Comparison of ENCODE assay signal across 14 cellular contexts in the genomic region with DNA sequence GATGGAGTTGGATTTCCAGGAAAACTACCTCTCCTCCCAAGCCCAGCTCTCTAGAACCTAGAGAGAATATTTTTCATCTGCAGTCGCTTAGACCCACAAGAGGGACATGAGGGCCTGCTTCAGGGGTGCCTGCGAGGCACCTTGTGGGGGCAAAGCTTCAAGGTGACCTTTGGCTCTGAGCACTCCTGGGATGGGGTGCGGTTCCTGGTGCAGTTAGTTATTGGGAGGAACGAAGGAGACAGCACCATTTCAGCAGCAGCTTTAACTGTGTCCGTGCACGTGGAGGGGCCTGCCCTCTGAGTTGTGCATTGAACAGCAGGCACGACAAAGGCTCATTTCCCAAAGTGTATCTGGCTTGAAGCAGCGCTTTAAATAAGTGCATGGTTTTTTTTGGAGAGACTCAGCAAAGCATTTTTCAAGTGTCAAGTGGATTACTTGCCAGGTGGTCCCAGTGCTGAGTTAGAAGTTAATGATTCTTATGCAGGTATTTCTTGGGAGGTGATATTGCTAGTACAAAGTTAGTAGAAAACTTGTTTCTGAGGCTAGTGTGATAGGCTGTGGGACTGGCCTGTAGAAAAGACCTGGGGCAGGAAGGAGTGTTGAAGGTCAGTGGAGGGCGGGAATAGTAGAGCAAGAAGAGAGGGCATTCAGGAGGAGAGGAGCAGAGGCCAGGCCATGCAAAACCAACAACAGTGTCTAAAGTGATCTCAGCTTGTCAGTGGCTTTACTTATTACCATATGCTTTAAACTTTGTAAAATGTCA. TPM values are rescaled to one million over a fixed set of nuclear protein-coding genes. Genes with fewer than 3 reads are reported as not detected.
A peak's percentile ranks its signal among the peaks of the same experiment; 100 is the strongest.
DNase-seq lines count a peak whose midpoint lies in the region; ATAC-seq and TF ChIP-seq lines count a peak whose summit lies in the region.
"Had no signal": no experiment of that assay in that cellular context is flagged by ENCODE, and none has a peak within 500 bp of the region (broad histone marks: within the 10 kb centered on the region; RNA-seq: fewer than 3 reads in every experiment).

No MANE protein-coding gene starts in this region.

- no peaks in the 10 kb centered on the region for H3K27me3 Mint-ChIP-seq in CD8-positive, alpha-beta T cell (ENCODE audit: low read depth)
- peaks cover 2% of the 10 kb centered on the region; the same call in 1 of the 2 replicates for H3K27me3 Mint-ChIP-seq in H9 (ENCODE audit: low read depth)
- H3K27me3 Mint-ChIP-seq in activated T-helper 2 cell treated with anti-CD3 and anti-CD28 coated beads, Interferon-gamma antibody, Interleukin-2, Interleukin-4, amounts not matched to agents 10 μg/mL and 5 μg/mL and 100 μg/mL, durations not matched to agents 14 hours and 24 hours and 36 hours (ENCODE audit: low read depth): peaks cover 2% of the 10 kb centered on the region
- H3K27me3 Mint-ChIP-seq in naive thymus-derived CD4-positive, alpha-beta T cell: peaks cover 0 to 5% (median 0%) of the 10 kb centered on the region in 5 donors
- H3K27me3 Mint-ChIP-seq: activated B cell treated with CpG ODN at 0.5 μM for 24 hours had no signal

- peak overlapping the region; percentile 15 for H3K4me3 Mint-ChIP-seq in CD8-positive, alpha-beta T cell
- peak overlapping the region in 1 of 2 experiments; percentile 10; a peak in 2 of 5 replicates for H3K4me3 Mint-ChIP-seq in H9
- H3K4me3 Mint-ChIP-seq in activated T-helper 2 cell treated with anti-CD3 and anti-CD28 coated beads, Interferon-gamma antibody, Interleukin-2, Interleukin-4, amounts not matched to agents 10 μg/mL and 5 μg/mL and 100 μg/mL, durations not matched to agents 14 hours and 24 hours and 36 hours (ENCODE audit: low read depth): peak overlapping the region; percentile 26
- peak overlapping the region; percentile 6 to 88 (median 50) for H3K4me3 Mint-ChIP-seq in naive thymus-derived CD4-positive, alpha-beta T cell
- H3K4me3 Mint-ChIP-seq: activated B cell treated with CpG ODN at 0.5 μM for 24 hours had no signal

- H3K27me3 ChIP-seq in CD8-positive, alpha-beta T cell (ENCODE audit: insufficient read depth, low read length): no peaks in the 10 kb centered on the region
- H3K27me3 ChIP-seq in H9 (ENCODE audit: insufficient read depth, low read length): no peaks in the 10 kb centered on the region
- H3K27me3 ChIP-seq in naive thymus-derived CD4-positive, alpha-beta T cell (ENCODE audit: control insufficient read depth in 2 of 2, insufficient read depth in 2 of 2, low read length in 2 of 2): no peaks in the 10 kb centered on the region
- H3K27me3 ChIP-seq: colonic mucosa, MG63 had no signal

- H3K18ac ChIP-seq in H9 (ENCODE audit: insufficient read length, low read depth, low read length): no peak overlapping the region

- no peak overlapping the region for H2BK15ac ChIP-seq in H9 (ENCODE audit: low read depth, low read length)

- H3K27ac Mint-ChIP-seq in CD8-positive, alpha-beta T cell: peak overlapping the region; percentile 10
- H3K27ac Mint-ChIP-seq in H9: peak overlapping the region; percentile 21 to 82 (median 39); a peak in 5 of 7 replicates
- peak overlapping the region; percentile 55 for H3K27ac Mint-ChIP-seq in activated T-helper 2 cell treated with anti-CD3 and anti-CD28 coated beads, Interferon-gamma antibody, Interleukin-2, Interleukin-4, amounts not matched to agents 10 μg/mL and 5 μg/mL and 100 μg/mL, durations not matched to agents 14 hours and 24 hours and 36 hours
- H3K27ac Mint-ChIP-seq in naive thymus-derived CD4-positive, alpha-beta T cell: peak overlapping the region in 7 of 9 donors; percentile 0 to 66 (median 40)
- H3K27ac Mint-ChIP-seq: activated B cell treated with CpG ODN at 0.5 μM for 24 hours had no signal

- no peak overlapping the region for H3K4ac ChIP-seq in H9 (ENCODE audit: low read depth, low read length)

- no peaks in the 10 kb centered on the region for H3K79me1 ChIP-seq in H9 (ENCODE audit: insufficient read depth, low read depth, low read length, poor library complexity, severe bottlenecking)

- POLR2A ChIA-PET in CD8-positive, alpha-beta T cell (lab: Charles Lee): interaction anchor here (0.5 to 2.3 kb wide), 3 partner anchors 10 to 1813 kb away, joined by 3 to 7 read pairs (median 3); no protein-coding TSS in a partner anchor
- POLR2A ChIA-PET in naive thymus-derived CD4-positive, alpha-beta T cell (lab: Charles Lee): interaction anchor here (8.2 kb wide), 1 partner anchor 9 kb away, joined by 60 read pairs; no protein-coding TSS in a partner anchor

- H4K8ac ChIP-seq in H9 (replicated peaks; ENCODE audit: insufficient read length, low read depth, low read length): no peak overlapping the region

- H3K56ac ChIP-seq in H9 (ENCODE audit: insufficient read length, low read depth, low read length): no peak overlapping the region

- peaks cover 4% of the 10 kb centered on the region for H3K36me3 Mint-ChIP-seq in CD8-positive, alpha-beta T cell
- no peaks in the 10 kb centered on the region; a peak in 2 of 7 replicates for H3K36me3 Mint-ChIP-seq in H9 (ENCODE audit: insufficient read depth in 1 of 3, low read depth in 3 of 3)
- peaks cover 26% of the 10 kb centered on the region for H3K36me3 Mint-ChIP-seq in activated T-helper 2 cell treated with anti-CD3 and anti-CD28 coated beads, Interferon-gamma antibody, Interleukin-2, Interleukin-4, amounts not matched to agents 10 μg/mL and 5 μg/mL and 100 μg/mL, durations not matched to agents 14 hours and 24 hours and 36 hours (ENCODE audit: low read depth)
- H3K36me3 Mint-ChIP-seq in naive thymus-derived CD4-positive, alpha-beta T cell: peaks cover 0 to 11% (median 0%) of the 10 kb centered on the region in 5 donors

- TF ChIP-seq CTCF in CD8-positive, alpha-beta T cell (IDR thresholded peaks at IDR 0.05): no peak
- TF ChIP-seq CTCF in H9 (conservative IDR thresholded peaks at IDR 0.05): no peak

- no peak overlapping the region for H2BK20ac ChIP-seq in H9 (ENCODE audit: low read depth, low read length, poor library complexity, severe bottlenecking)

- peaks cover 80% of the 10 kb centered on the region for H3K4me1 Mint-ChIP-seq in CD8-positive, alpha-beta T cell (ENCODE audit: low read depth)
- H3K4me1 Mint-ChIP-seq in H9: peaks cover 60 to 67% of the 10 kb centered on the region in 2 experiments
- H3K4me1 Mint-ChIP-seq in activated T-helper 2 cell treated with anti-CD3 and anti-CD28 coated beads, Interferon-gamma antibody, Interleukin-2, Interleukin-4, amounts not matched to agents 10 μg/mL and 5 μg/mL and 100 μg/mL, durations not matched to agents 14 hours and 24 hours and 36 hours (ENCODE audit: low read depth): peaks cover 68% of the 10 kb centered on the region
- H3K4me1 Mint-ChIP-seq in naive thymus-derived CD4-positive, alpha-beta T cell: peaks cover 56 to 81% (median 76%) of the 10 kb centered on the region in 7 donors

- no peaks in the 10 kb centered on the region for H3K36me3 ChIP-seq in CD8-positive, alpha-beta T cell (ENCODE audit: insufficient read depth, low read length)
- no peaks in the 10 kb centered on the region for H3K36me3 ChIP-seq in naive thymus-derived CD4-positive, alpha-beta T cell (ENCODE audit: control insufficient read depth in 2 of 3, insufficient read depth in 3 of 3, low read length in 3 of 3)
- H3K36me3 ChIP-seq: colonic mucosa, MG63, thoracic aorta had no signal

- DNase-seq in CD8-positive, alpha-beta T cell: no peak
- DNase-seq in H9: no peak
- no peak for DNase-seq in activated T-helper 2 cell treated with anti-CD3 and anti-CD28 coated beads, Interferon-gamma antibody, Interleukin-2, Interleukin-4, amounts not matched to agents 10 μg/mL and 5 μg/mL and 100 μg/mL, durations not matched to agents 14 hours and 24 hours and 36 hours (ENCODE audit: low spot score)
- DNase-seq in naive thymus-derived CD4-positive, alpha-beta T cell: no peak
- no peak for DNase-seq in SHP77 (lab: John Stamatoyannopoulos, UW)
- DNase-seq in AG20443 (ENCODE audit: low spot score): no peak
- DNase-seq in NCI-H2029 treated with DMSO at 0.1 percent for 48 hours (lab: John Stamatoyannopoulos, UW): no peak
- DNase-seq: activated B cell treated with CpG ODN at 0.5 μM for 24 hours, activated gamma-delta T cell treated with Interleukin-2 at 50 U/mL for 16 hours, colonic mucosa, MG63, SIG-M5 had no signal

- H3K9me3 Mint-ChIP-seq in CD8-positive, alpha-beta T cell: no peaks in the 10 kb centered on the region
- H3K9me3 Mint-ChIP-seq in H9: no peaks in the 10 kb centered on the region
- no peaks in the 10 kb centered on the region for H3K9me3 Mint-ChIP-seq in activated T-helper 2 cell treated with anti-CD3 and anti-CD28 coated beads, Interferon-gamma antibody, Interleukin-2, Interleukin-4, amounts not matched to agents 10 μg/mL and 5 μg/mL and 100 μg/mL, durations not matched to agents 14 hours and 24 hours and 36 hours
- H3K9me3 Mint-ChIP-seq in naive thymus-derived CD4-positive, alpha-beta T cell: no peaks in the 10 kb centered on the region
- H3K9me3 Mint-ChIP-seq: activated B cell treated with CpG ODN at 0.5 μM for 24 hours had no signal

- H2AFZ ChIP-seq in H9 (ENCODE audit: low read length): no peak overlapping the region

- no peak overlapping the region for H2AK5ac ChIP-seq in H9 (ENCODE audit: insufficient read length, low read length)

- no peak overlapping the region for H3K14ac ChIP-seq in H9 (ENCODE audit: insufficient read depth, low read length)

- ATAC-seq in CD8-positive, alpha-beta T cell: no peak
- no peak for ATAC-seq in naive thymus-derived CD4-positive, alpha-beta T cell
- no peak for ATAC-seq in GM21526 (IDR thresholded peaks at IDR 0.05; ENCODE audit: low FRiP score, unreplicated experiment)

- peaks cover 63% of the 10 kb centered on the region for H3K4me1 ChIP-seq in CD8-positive, alpha-beta T cell (ENCODE audit: insufficient read depth, low read length)
- H3K4me1 ChIP-seq in H9 (ENCODE audit: insufficient read depth, low read length): peaks cover 9% of the 10 kb centered on the region; the same call in 1 of the 2 replicates
- H3K4me1 ChIP-seq in naive thymus-derived CD4-positive, alpha-beta T cell (ENCODE audit: control insufficient read depth in 2 of 2, insufficient read depth in 2 of 2, low read length in 2 of 2): peaks cover 37 to 46% of the 10 kb centered on the region in 2 donors

- H3K79me2 ChIP-seq in H9 (ENCODE audit: insufficient read depth, low read length): peaks cover 45% of the 10 kb centered on the region; the same call in 1 of the 2 replicates

- H2BK120ac ChIP-seq in H9 (ENCODE audit: low read depth, low read length, poor library complexity, severe bottlenecking): no peak overlapping the region

- no CpG with 5 or more reads among the region's 9 CpGs for WGBS in H9 (ENCODE audit: extremely low coverage, insufficient read length, low lambda C conversion rate)

- H3K4me3 ChIP-seq in CD8-positive, alpha-beta T cell (ENCODE audit: low read depth, low read length): no peak overlapping the region
- no peak overlapping the region for H3K4me3 ChIP-seq in naive thymus-derived CD4-positive, alpha-beta T cell (ENCODE audit: low read length)
- H3K4me3 ChIP-seq: colonic mucosa, MG63, thoracic aorta had no signal

- peaks cover 3% of the 10 kb centered on the region for H3K23me2 ChIP-seq in H9 (ENCODE audit: insufficient read length, low read depth, low read length, poor library complexity, severe bottlenecking)

- no peak overlapping the region for H3K9ac ChIP-seq in H9 (ENCODE audit: extremely low read depth, insufficient read length, low read length)

- H3K27ac ChIP-seq in CD8-positive, alpha-beta T cell (ENCODE audit: low read depth, low read length): no peak overlapping the region
- H3K27ac ChIP-seq in H9 (ENCODE audit: insufficient read length, low read depth, low read length): no peak overlapping the region
- no peak overlapping the region for H3K27ac ChIP-seq in naive thymus-derived CD4-positive, alpha-beta T cell (ENCODE audit: low read depth, low read length)
- H3K27ac ChIP-seq: colonic mucosa, thoracic aorta had no signal

- no peak overlapping the region for H3K4me2 ChIP-seq in H9 (ENCODE audit: insufficient read depth, insufficient read length, low read length)

- no peak overlapping the region for H4K5ac ChIP-seq in H9 (ENCODE audit: insufficient read length, low read depth, low read length)

- no peak overlapping the region for H2BK5ac ChIP-seq in H9 (ENCODE audit: insufficient read length, low read length)

- no peaks in the 10 kb centered on the region for H3K9me3 ChIP-seq in CD8-positive, alpha-beta T cell (ENCODE audit: low read length)
- H3K9me3 ChIP-seq in H9 (ENCODE audit: control insufficient read depth, low read depth, low read length): no peaks in the 10 kb centered on the region
- no peaks in the 10 kb centered on the region for H3K9me3 ChIP-seq in naive thymus-derived CD4-positive, alpha-beta T cell (ENCODE audit: control insufficient read depth in 2 of 3, low read length in 3 of 3)
- H3K9me3 ChIP-seq: colonic mucosa, MG63, thoracic aorta had no signal

- H3T11ph ChIP-seq in H9 (ENCODE audit: low read length): no peak overlapping the region

- H4K91ac ChIP-seq in H9 (ENCODE audit: insufficient read length, low read depth, low read length): no peak overlapping the region

- CTCF ChIA-PET in CD8-positive, alpha-beta T cell (lab: Charles Lee): interaction anchor here (1.1 kb wide), 1 partner anchor 318 kb away, joined by 3 read pairs; no protein-coding TSS in a partner anchor
- CTCF ChIA-PET in naive thymus-derived CD4-positive, alpha-beta T cell (lab: Charles Lee): no interaction called here

- intact Hi-C loops in CD8-positive, alpha-beta T cell (cut with DNase I, micrococcal nuclease): loop anchor here in 1 of 2 experiments (10.0 kb wide), 1 partner anchor 1302 kb away; the partner anchor contains the start of gene AGPAT4
- intact Hi-C loops in activated T-helper 2 cell treated with anti-CD3 and anti-CD28 coated beads, Interferon-gamma antibody, Interleukin-2, Interleukin-4, amounts not matched to agents 10 μg/mL and 5 μg/mL and 100 μg/mL, durations not matched to agents 14 hours and 24 hours and 36 hours (cut with micrococcal nuclease): no loop called here
- intact Hi-C loops in naive thymus-derived CD4-positive, alpha-beta T cell (cut with micrococcal nuclease): loop anchor here in 1 of 2 donors (10.0 kb wide), 2 partner anchors 492 to 1302 kb away; partner anchors contain the start of gene AGPAT4

- no peak overlapping the region for H2BK12ac ChIP-seq in H9 (ENCODE audit: insufficient read length, low read depth, low read length)

- H4K20me1 ChIP-seq in H9 (ENCODE audit: control insufficient read depth, insufficient read depth, insufficient read length): no peaks in the 10 kb centered on the region

- no peak overlapping the region for H3K23ac ChIP-seq in H9 (ENCODE audit: insufficient read length, low read depth, low read length)

RNA-seq across cellular contexts. Expression of gene IGF2R, which starts 3.8 kb away (rescaled TPM):
- 10 to 100 TPM; 38.5 to 40.6 TPM for total RNA-seq in CD8-positive, alpha-beta T cell
- total RNA-seq in H9 (2021): 62.9 and 66.7 TPM in 2 replicates
- 75.0 and 82.4 TPM in 2 replicates for total RNA-seq in activated T-helper 2 cell treated with anti-CD3 and anti-CD28 coated beads, Interferon-gamma antibody, Interleukin-2, Interleukin-4, amounts not matched to agents 10 μg/mL and 5 μg/mL and 100 μg/mL, durations not matched to agents 14 hours and 24 hours and 36 hours
- 10 to 100 TPM; 59.1 to 79.2 (median 74.2) TPM for total RNA-seq in naive thymus-derived CD4-positive, alpha-beta T cell
- 10 to 100 TPM in 1 of 2 donors, 1 to 10 TPM in 1; 8.7 to 18.9 TPM for polyA plus RNA-seq in naive thymus-derived CD4-positive, alpha-beta T cell
